1 cellular context compared by ENCODE assay signal in the genomic region with DNA sequence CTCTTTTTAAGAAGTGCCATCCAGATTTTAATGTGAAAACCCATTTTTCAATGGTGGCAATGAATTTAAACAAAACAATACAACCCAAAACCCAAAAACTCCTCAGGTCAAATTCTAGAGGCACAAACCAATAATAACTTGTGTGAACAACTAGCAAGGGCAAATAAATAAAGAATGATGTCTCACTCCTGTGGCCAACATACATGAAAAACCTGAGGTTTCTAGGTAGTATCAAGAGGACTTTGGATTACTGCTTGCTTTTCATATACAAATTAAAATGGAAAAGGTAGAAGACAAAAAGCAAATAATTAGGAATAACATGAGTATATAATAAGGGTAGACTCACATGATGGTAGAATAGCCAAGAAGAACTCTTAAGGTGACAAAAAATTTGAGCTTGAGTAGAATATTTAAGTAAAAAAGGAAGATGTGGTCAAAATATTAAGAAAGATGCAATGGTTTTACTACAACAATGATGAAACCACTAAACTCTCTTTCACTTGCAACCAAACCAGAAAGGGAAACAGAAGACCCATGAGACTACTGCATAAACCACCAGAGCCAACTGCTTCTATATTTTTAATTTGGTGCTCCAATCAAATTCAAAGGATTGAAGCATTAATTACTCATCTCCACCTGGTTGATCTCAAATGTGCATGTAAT.
TF ChIP-seq lines count a peak whose summit lies in the region.

No MANE protein-coding gene starts in this region.

TF ChIP-seq in HCT116, 20 proteins besides CTCF, POLR2A, EP300 and RAD21 (continued from another document):
- TF ChIP-seq, protein P1, sequence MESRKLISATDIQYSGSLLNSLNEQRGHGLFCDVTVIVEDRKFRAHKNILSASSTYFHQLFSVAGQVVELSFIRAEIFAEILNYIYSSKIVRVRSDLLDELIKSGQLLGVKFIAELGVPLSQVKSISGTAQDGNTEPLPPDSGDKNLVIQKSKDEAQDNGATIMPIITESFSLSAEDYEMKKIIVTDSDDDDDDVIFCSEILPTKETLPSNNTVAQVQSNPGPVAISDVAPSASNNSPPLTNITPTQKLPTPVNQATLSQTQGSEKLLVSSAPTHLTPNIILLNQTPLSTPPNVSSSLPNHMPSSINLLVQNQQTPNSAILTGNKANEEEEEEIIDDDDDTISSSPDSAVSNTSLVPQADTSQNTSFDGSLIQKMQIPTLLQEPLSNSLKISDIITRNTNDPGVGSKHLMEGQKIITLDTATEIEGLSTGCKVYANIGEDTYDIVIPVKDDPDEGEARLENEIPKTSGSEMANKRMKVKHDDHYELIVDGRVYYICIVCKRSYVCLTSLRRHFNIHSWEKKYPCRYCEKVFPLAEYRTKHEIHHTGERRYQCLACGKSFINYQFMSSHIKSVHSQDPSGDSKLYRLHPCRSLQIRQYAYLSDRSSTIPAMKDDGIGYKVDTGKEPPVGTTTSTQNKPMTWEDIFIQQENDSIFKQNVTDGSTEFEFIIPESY (IDR thresholded peaks at IDR 0.05; ENCODE audit: extremely low read depth, insufficient replicate concordance, low read length) = no peak
TF ChIP-seq in HCT116: peak in this region for 0.
